In genomic region chrX:70901465-70901864, GRCh38 we compare ENCODE assay signal across 26 cellular contexts. TPM values are rescaled to one million over a fixed set of nuclear protein-coding genes. Genes with fewer than 3 reads are reported as not detected.
DNase-seq lines count a peak whose midpoint lies in the region; ATAC-seq, FAIRE-seq and TF ChIP-seq lines count a peak whose summit lies in the region.
"Had no signal": no experiment of that assay in that cellular context is flagged by ENCODE, and none has a peak within 500 bp of the region (broad histone marks: within the 10 kb centered on the region; RNA-seq: fewer than 3 reads in every experiment).

No MANE protein-coding gene starts in this region.

- no peak overlapping the region for H4K5ac ChIP-seq in H1 (ENCODE audit: insufficient read length, low read depth, low read length)

- no peak overlapping the region for H3K14ac ChIP-seq in H1 (ENCODE audit: insufficient read length)

- H3K4ac ChIP-seq in H1 (replicated peaks; ENCODE audit: insufficient read length, low read depth, low read length): no peak overlapping the region

- no peaks in the 10 kb centered on the region for H3K79me1 ChIP-seq in H1 (ENCODE audit: low read depth, low read length)

- H3K4me1 Mint-ChIP-seq in activated CD4-positive, alpha-beta T cell treated with anti-CD3 and anti-CD28 coated beads, Interleukin-2, amount 10 ng/mL, durations not matched to agents 24 days and 14 days: no peaks in the 10 kb centered on the region
- no peaks in the 10 kb centered on the region for H3K4me1 Mint-ChIP-seq in activated CD4-positive, alpha-beta T cell treated with anti-CD3 and anti-CD28 coated beads for 36 hours
- H3K4me1 Mint-ChIP-seq in GM23338 (no peaks in the 10 kb centered on the region), nephron progenitor cell (no peaks in the 10 kb centered on the region)
- H3K4me1 Mint-ChIP-seq: CD14-positive monocyte; CD4-positive, alpha-beta memory T cell; CD4-positive, CD25-positive, alpha-beta regulatory T cell; CD8-positive, alpha-beta memory T cell had no signal

- H3K27me3 Mint-ChIP-seq in activated CD4-positive, alpha-beta T cell treated with anti-CD3 and anti-CD28 coated beads, Interleukin-2, amount 10 ng/mL, durations not matched to agents 24 days and 14 days: no peaks in the 10 kb centered on the region
- no peaks in the 10 kb centered on the region for H3K27me3 Mint-ChIP-seq in activated CD4-positive, alpha-beta T cell treated with anti-CD3 and anti-CD28 coated beads for 36 hours
- no peaks in the 10 kb centered on the region for H3K27me3 Mint-ChIP-seq in GM23338 (ENCODE audit: insufficient read depth, low read depth, poor library complexity)
- H3K27me3 Mint-ChIP-seq in nephron progenitor cell (ENCODE audit: low read depth, poor library complexity): no peaks in the 10 kb centered on the region
- H3K27me3 Mint-ChIP-seq: CD4-positive, alpha-beta memory T cell had no signal

- peak; percentile 6 for DNase-seq in activated CD4-positive, alpha-beta T cell treated with anti-CD3 and anti-CD28 coated beads, Interleukin-2, amount 10 ng/mL, durations not matched to agents 24 days and 14 days
- DNase-seq in activated CD4-positive, alpha-beta T cell treated with anti-CD3 and anti-CD28 coated beads for 36 hours: no peak
- DNase-seq in A549 (ENCODE audit: low read depth in 1 of 2, low spot score in 1 of 2) (no peak), GM23338 (ENCODE audit: low spot score) (no peak), H1 (ENCODE audit: low read depth in 1 of 2, low spot score in 2 of 2) (no peak), nephron progenitor cell (no peak), GM19238 (ENCODE audit: insufficient read length, low spot score) (no peak)
- DNase-seq: ACHN; BE2C; C1 segment of cervical spinal cord; CD4-positive, alpha-beta memory T cell; CD4-positive, CD25-positive, alpha-beta regulatory T cell; CD8-positive, alpha-beta memory T cell; COR-L47; DMS79 treated with DMSO at 0.1 percent for 48 hours; GF-D8 had no signal

- H2BK120ac ChIP-seq in H1 (replicated peaks; ENCODE audit: low read depth, low read length): no peak overlapping the region

- H2AK5ac ChIP-seq in H1 (ENCODE audit: low read depth, low read length): no peak overlapping the region

- H3K9me3 Mint-ChIP-seq in activated CD4-positive, alpha-beta T cell treated with anti-CD3 and anti-CD28 coated beads, Interleukin-2, amount 10 ng/mL, durations not matched to agents 24 days and 14 days: no peaks in the 10 kb centered on the region
- no peaks in the 10 kb centered on the region for H3K9me3 Mint-ChIP-seq in activated CD4-positive, alpha-beta T cell treated with anti-CD3 and anti-CD28 coated beads for 36 hours (ENCODE audit: low read depth)
- H3K9me3 Mint-ChIP-seq in GM23338 (no peaks in the 10 kb centered on the region; the same call in 2 of the 3 replicates), nephron progenitor cell (peaks cover 29% of the 10 kb centered on the region)
- H3K9me3 Mint-ChIP-seq: CD4-positive, alpha-beta memory T cell; CD8-positive, alpha-beta memory T cell had no signal

- H4K8ac ChIP-seq in H1 (ENCODE audit: extremely low read depth, insufficient read depth, low read length): no peak overlapping the region

- TF ChIP-seq POLR2A in A549 (IDR thresholded peaks at IDR 0.05; ENCODE audit: low read length) (no peak), H1 (IDR thresholded peaks at IDR 0.05; ENCODE audit: control extremely low read depth in 1 of 2, low read depth in 2 of 2, low read length in 2 of 2) (no peak)

- CTCF ChIA-PET in activated CD4-positive, alpha-beta T cell treated with anti-CD3 and anti-CD28 coated beads for 36 hours (lab: Charles Lee): no interaction called here
- CTCF ChIA-PET in A549 (lab: Yijun Ruan, JAX): no interaction called here
- CTCF ChIA-PET in H1 (lab: Charles Lee; ENCODE audit: partially characterized antibody): no interaction called here

- ATAC-seq in activated CD4-positive, alpha-beta T cell treated with anti-CD3 and anti-CD28 coated beads for 36 hours: no peak
- ATAC-seq in A549 (no peak), GM23338 (peak; percentile 61), GM19463 (IDR thresholded peaks at IDR 0.05; ENCODE audit: unreplicated experiment) (no peak)

- no peak overlapping the region for H3K4me2 ChIP-seq in A549
- H3K4me2 ChIP-seq in GM23338: no peak overlapping the region
- no peak overlapping the region for H3K4me2 ChIP-seq in H1 (ENCODE audit: insufficient read depth in 1 of 2, low read depth in 2 of 2, low read length in 2 of 2)
- H3K4me2 ChIP-seq: BLaER1 had no signal

- no peak overlapping the region for H3K4me3 Mint-ChIP-seq in activated CD4-positive, alpha-beta T cell treated with anti-CD3 and anti-CD28 coated beads, Interleukin-2, amount 10 ng/mL, durations not matched to agents 24 days and 14 days
- no peak overlapping the region for H3K4me3 Mint-ChIP-seq in activated CD4-positive, alpha-beta T cell treated with anti-CD3 and anti-CD28 coated beads for 36 hours
- no peak overlapping the region for H3K4me3 Mint-ChIP-seq in GM23338
- H3K4me3 Mint-ChIP-seq in nephron progenitor cell: no peak overlapping the region
- H3K4me3 Mint-ChIP-seq: CD14-positive monocyte; CD4-positive, alpha-beta memory T cell; CD4-positive, CD25-positive, alpha-beta regulatory T cell; CD8-positive, alpha-beta memory T cell had no signal

- H3K18ac ChIP-seq in H1 (ENCODE audit: extremely low read depth, low read length): no peak overlapping the region

- no peak overlapping the region for H2BK20ac ChIP-seq in H1 (ENCODE audit: low read length)

- no peaks in the 10 kb centered on the region for H3F3A ChIP-seq in GM23338 (replicated peaks; ENCODE audit: low read depth)

- TF ChIP-seq RAD21 in A549 (conservative IDR thresholded peaks at IDR 0.05 in 1 of 2, IDR thresholded peaks at IDR 0.05 in 1 of 2) (no peak), H1 (IDR thresholded peaks at IDR 0.05 in 1 of 2, conservative IDR thresholded peaks at IDR 0.05 in 1 of 2; ENCODE audit: low read depth in 2 of 2, low read length in 2 of 2) (no peak)

- POLR2A ChIA-PET in activated CD4-positive, alpha-beta T cell treated with anti-CD3 and anti-CD28 coated beads for 36 hours (lab: Charles Lee): no interaction called here
- POLR2A ChIA-PET in A549 (lab: Yijun Ruan, JAX): no interaction called here
- POLR2A ChIA-PET in H1 (lab: Charles Lee; ENCODE audit: partially characterized antibody): interaction anchor here (1.4 kb wide), 1 partner anchor 30 kb away, joined by 3 read pairs; no protein-coding TSS in a partner anchor

- H3K36me3 Mint-ChIP-seq in activated CD4-positive, alpha-beta T cell treated with anti-CD3 and anti-CD28 coated beads, Interleukin-2, amount 10 ng/mL, durations not matched to agents 24 days and 14 days (ENCODE audit: low read depth): no peaks in the 10 kb centered on the region
- H3K36me3 Mint-ChIP-seq in activated CD4-positive, alpha-beta T cell treated with anti-CD3 and anti-CD28 coated beads for 36 hours (ENCODE audit: low read depth): no peaks in the 10 kb centered on the region
- no peaks in the 10 kb centered on the region for H3K36me3 Mint-ChIP-seq in GM23338 (ENCODE audit: low read depth)
- no peaks in the 10 kb centered on the region for H3K36me3 Mint-ChIP-seq in nephron progenitor cell (ENCODE audit: low read depth)
- H3K36me3 Mint-ChIP-seq: CD14-positive monocyte; CD4-positive, alpha-beta memory T cell; CD4-positive, CD25-positive, alpha-beta regulatory T cell; CD8-positive, alpha-beta memory T cell had no signal

- H2BK12ac ChIP-seq in H1 (ENCODE audit: low read depth, low read length): no peak overlapping the region

- no peak overlapping the region for H2BK15ac ChIP-seq in H1 (ENCODE audit: low read length)

- no peak overlapping the region for H2BK5ac ChIP-seq in H1 (ENCODE audit: low read depth, low read length)

- 57% methylated on average over 6 of the region's 7 CpGs for WGBS in A549 (ENCODE audit: missing lambda C conversion rate)
- WGBS in H1 (ENCODE audit: extremely low coverage in 1 of 2, insufficient coverage in 1 of 2, insufficient read length in 1 of 2, insufficient replicate concordance in 2 of 2, low coverage in 1 of 2, low lambda C conversion rate in 2 of 2, missing lambda C conversion rate in 1 of 2), 2 experiments: 67% methylated on average over 6 of the region's 7 CpGs; no CpG with 5 or more reads in 1 of the 2 experiments

- no peak overlapping the region for H3K4me3 ChIP-seq in A549
- no peak overlapping the region for H3K4me3 ChIP-seq in GM23338
- no peak overlapping the region for H3K4me3 ChIP-seq in H1 (ENCODE audit: extremely low read depth in 1 of 4, insufficient read depth in 2 of 4, low read depth in 3 of 4, low read length in 4 of 4)
- H3K4me3 ChIP-seq: BLaER1 had no signal

- no peaks in the 10 kb centered on the region for H3K27me3 ChIP-seq in GM23338 (ENCODE audit: insufficient read depth)
- no peaks in the 10 kb centered on the region for H3K27me3 ChIP-seq in H1 (replicated peaks in 1 of 4; ENCODE audit: control insufficient read depth in 3 of 4, extremely low read depth in 1 of 4, insufficient read depth in 3 of 4, low read length in 3 of 4)
- H3K27me3 ChIP-seq: BE2C, BLaER1 had no signal

- intact Hi-C loops in activated CD4-positive, alpha-beta T cell treated with anti-CD3 and anti-CD28 coated beads, Interleukin-2, amount 10 ng/mL, durations not matched to agents 24 days and 14 days (cut with micrococcal nuclease): no loop called here
- intact Hi-C loops in activated CD4-positive, alpha-beta T cell treated with anti-CD3 and anti-CD28 coated beads for 36 hours (cut with DNase I, micrococcal nuclease): no loop called here

- FAIRE-seq in A549 (lab: Jason Lieb, UNC) (peak; percentile 84), H1 (lab: Jason Lieb, UNC) (peak; percentile 68)
- FAIRE-seq: D721Med, G401.6, GM12891 had no signal

- TF ChIP-seq EP300 in A549 (IDR thresholded peaks at IDR 0.05) (no peak), H1 (IDR thresholded peaks at IDR 0.05; ENCODE audit: borderline replicate concordance in 1 of 2, low read depth in 2 of 2, low read length in 2 of 2) (no peak)

- no peak overlapping the region for H3K27ac ChIP-seq in A549
- no peak overlapping the region for H3K27ac ChIP-seq in GM23338 (ENCODE audit: low read depth)
- no peak overlapping the region for H3K27ac ChIP-seq in H1 (ENCODE audit: low read depth, low read length)
- H3K27ac ChIP-seq: 22Rv1, BLaER1 had no signal

- TF ChIP-seq CTCF in A549 (IDR thresholded peaks at IDR 0.05) (no peak), GM23338 (conservative IDR thresholded peaks at IDR 0.05; ENCODE audit: low read depth in 2 of 2) (no peak), H1 (IDR thresholded peaks at IDR 0.05; ENCODE audit: control extremely low read depth in 1 of 3, insufficient read depth in 1 of 3, low read depth in 1 of 3, low read length in 3 of 3) (no peak), nephron progenitor cell (IDR thresholded peaks at IDR 0.05) (no peak)

- no peak overlapping the region for H4K91ac ChIP-seq in H1 (replicated peaks; ENCODE audit: insufficient read length, low read length)

- H3K4me1 ChIP-seq in A549: no peaks in the 10 kb centered on the region
- no peaks in the 10 kb centered on the region for H3K4me1 ChIP-seq in GM23338 (ENCODE audit: insufficient read depth)
- no peaks in the 10 kb centered on the region for H3K4me1 ChIP-seq in H1 (replicated peaks in 1 of 4; ENCODE audit: control insufficient read depth in 3 of 4, insufficient read depth in 4 of 4, low read length in 3 of 4)
- H3K4me1 ChIP-seq: BE2C, BLaER1 had no signal

- H2AFZ ChIP-seq in GM23338 (no peak overlapping the region), H1 (ENCODE audit: low read length) (no peak overlapping the region)

- H3K56ac ChIP-seq in H1 (replicated peaks; ENCODE audit: insufficient read length, low read depth, low read length): no peak overlapping the region

- H3K23ac ChIP-seq in H1 (ENCODE audit: insufficient read length): no peak overlapping the region

- H3K9me2 ChIP-seq in GM23338 (ENCODE audit: insufficient read depth): no peaks in the 10 kb centered on the region

- H3K79me2 ChIP-seq in GM23338 (replicated peaks; ENCODE audit: insufficient read depth) (no peaks in the 10 kb centered on the region), H1 (ENCODE audit: control insufficient read depth in 1 of 2, insufficient read depth in 2 of 2, low read length in 2 of 2) (no peaks in the 10 kb centered on the region)

- H3K27ac Mint-ChIP-seq in activated CD4-positive, alpha-beta T cell treated with anti-CD3 and anti-CD28 coated beads, Interleukin-2, amount 10 ng/mL, durations not matched to agents 24 days and 14 days: no peak overlapping the region
- H3K27ac Mint-ChIP-seq in activated CD4-positive, alpha-beta T cell treated with anti-CD3 and anti-CD28 coated beads for 36 hours: no peak overlapping the region
- H3K27ac Mint-ChIP-seq in GM23338 (no peak overlapping the region), nephron progenitor cell (no peak overlapping the region)
- H3K27ac Mint-ChIP-seq: CD14-positive monocyte; CD4-positive, alpha-beta memory T cell; CD4-positive, CD25-positive, alpha-beta regulatory T cell; CD8-positive, alpha-beta memory T cell had no signal

- H4K20me1 ChIP-seq in GM23338 (replicated peaks; ENCODE audit: insufficient read depth) (no peaks in the 10 kb centered on the region), H1 (replicated peaks in 1 of 2; ENCODE audit: control insufficient read depth in 1 of 2, insufficient read depth in 2 of 2, low read length in 2 of 2) (no peaks in the 10 kb centered on the region)
- H4K20me1 ChIP-seq: BLaER1 had no signal

- no peaks in the 10 kb centered on the region for H3K9me3 ChIP-seq in A549
- H3K9me3 ChIP-seq in H1 (ENCODE audit: insufficient read depth in 2 of 2, low read depth in 1 of 2, low read length in 1 of 2): no peaks in the 10 kb centered on the region
- H3K9me3 ChIP-seq: BE2C, BLaER1 had no signal

- H3K9ac ChIP-seq in H1 (replicated peaks in 1 of 4; ENCODE audit: extremely low read depth in 1 of 4, low read depth in 3 of 4, low read length in 3 of 4): no peak overlapping the region
- H3K9ac ChIP-seq: BLaER1 had no signal

- H3K36me3 ChIP-seq in GM23338 (ENCODE audit: insufficient read depth): no peaks in the 10 kb centered on the region
- no peaks in the 10 kb centered on the region for H3K36me3 ChIP-seq in H1 (ENCODE audit: control insufficient read depth in 2 of 4, insufficient read depth in 4 of 4, low read length in 3 of 4)
- H3K36me3 ChIP-seq: BE2C, BLaER1 had no signal

- H3K23me2 ChIP-seq in H1 (ENCODE audit: low read depth, low read length): no peaks in the 10 kb centered on the region

RNA-seq across cellular contexts. Expression of gene TEX11, which starts 7.0 kb away (rescaled TPM):
- not detected in 2 replicates for total RNA-seq in activated CD4-positive, alpha-beta T cell treated with anti-CD3 and anti-CD28 coated beads, Interleukin-2, amount 10 ng/mL, durations not matched to agents 24 days and 14 days
- total RNA-seq in activated CD4-positive, alpha-beta T cell treated with anti-CD3 and anti-CD28 coated beads for 36 hours: not detected
- polyA plus RNA-seq in A549 (2011; rRNA removed): not detected in 2 replicates
- not detected in 2 replicates for polyA plus RNA-seq in A549 (2012; cell fraction: cytosol; rRNA removed)
- not detected in 2 replicates for polyA plus RNA-seq in A549 (2012; cell fraction: nucleus; rRNA removed)
- polyA plus RNA-seq in A549 (2017; fragmentation: RNase III; extraction: RNeasy Plus Mini Kit Qiagen cat#74134 plus additional on column Dnase treatment): not detected in 3 replicates
- not detected in 2 replicates for polyA minus RNA-seq in A549 (2011; rRNA and poly(A)+ RNA removed)
- total RNA-seq in GM23338 (2014; rRNA removed; shearing (Covaris generic)): 0.85 and 1.0 TPM in 2 replicates
- polyA plus RNA-seq in GM23338 (2016; fragmentation: Nextera tagmentation; extraction: Ambion mirVana): 0.28 and 0.60 TPM in 2 replicates
- 0.61 and 0.74 TPM in 2 replicates for total RNA-seq in H1 (2021; fragmentation: NEBNext Ultra II Directional; extraction: Animal tissue kit (Norgen Biotek cat#: 25700))
- 0.05 and 0.11 TPM in 2 replicates for polyA plus RNA-seq in H1 (2011; rRNA removed)
- polyA plus RNA-seq in H1 (2011; cell fraction: cytosol; rRNA removed): 0.28 TPM
- polyA plus RNA-seq in H1 (2011; cell fraction: nucleus; rRNA removed): 0.13 TPM
- 0.14 to 0.49 TPM (median 0.32 TPM) in 4 replicates for polyA plus RNA-seq in H1 (2012, experiment 1 of 2)
- not detected for polyA plus RNA-seq in H1 (2012, experiment 2 of 2)
- polyA plus RNA-seq in H1 (2013, experiment 1 of 2): 0.57 TPM
- 0.44 TPM for polyA plus RNA-seq in H1 (2013, experiment 2 of 2)
- 0.09 and 0.12 TPM in 2 replicates for polyA minus RNA-seq in H1 (2011; rRNA and poly(A)+ RNA removed)
- not detected for polyA minus RNA-seq in H1 (2011; cell fraction: cytosol; rRNA and poly(A)+ RNA removed)
- polyA minus RNA-seq in H1 (2011; cell fraction: nucleus; rRNA and poly(A)+ RNA removed): 0.30 TPM
- total RNA-seq: A172; A673; CD4-positive, alpha-beta memory T cell; CD4-positive, CD25-positive, alpha-beta regulatory T cell; CD8-positive, alpha-beta memory T cell had no signal
- polyA plus RNA-seq: AG04450; CD14-positive monocyte; CD4-positive, alpha-beta memory T cell; CD4-positive, CD25-positive, alpha-beta regulatory T cell; CD8-positive, alpha-beta memory T cell had no signal

RNA-seq across cellular contexts. Expression of gene SLC7A3, which starts 29.4 kb away (rescaled TPM):
- total RNA-seq in activated CD4-positive, alpha-beta T cell treated with anti-CD3 and anti-CD28 coated beads, Interleukin-2, amount 10 ng/mL, durations not matched to agents 24 days and 14 days: not detected in 2 replicates
- total RNA-seq in activated CD4-positive, alpha-beta T cell treated with anti-CD3 and anti-CD28 coated beads for 36 hours: under 1 TPM; 0.11 to 0.16 TPM
- polyA plus RNA-seq in A549 (2011; rRNA removed) (0.05 and 0.08 TPM in 2 replicates), A549 (2017; fragmentation: RNase III; extraction: RNeasy Plus Mini Kit Qiagen cat#74134 plus additional on column Dnase treatment) (not detected in 3 replicates), GM23338 (2016; fragmentation: Nextera tagmentation; extraction: Ambion mirVana) (153 and 157 TPM in 2 replicates), H1 (2011; rRNA removed) (306 and 471 TPM in 2 replicates)
- not detected in 2 replicates for polyA plus RNA-seq in A549 (2012; cell fraction: cytosol; rRNA removed)
- polyA plus RNA-seq in A549 (2012; cell fraction: nucleus; rRNA removed): 0.02 TPM in 1 of 2 replicates, not detected in the other
- 0.19 and 0.21 TPM in 2 replicates for polyA minus RNA-seq in A549 (2011; rRNA and poly(A)+ RNA removed)
- 301 and 325 TPM in 2 replicates for total RNA-seq in GM23338 (2014; rRNA removed; shearing (Covaris generic))
- total RNA-seq in H1 (2021; fragmentation: NEBNext Ultra II Directional; extraction: Animal tissue kit (Norgen Biotek cat#: 25700)): 218 and 222 TPM in 2 replicates
- 246 TPM for polyA plus RNA-seq in H1 (2011; cell fraction: cytosol; rRNA removed)
- 790 TPM for polyA plus RNA-seq in H1 (2011; cell fraction: nucleus; rRNA removed)
- polyA plus RNA-seq in H1 (2012, experiment 1 of 2): 185 to 232 TPM (median 195 TPM) in 4 replicates
- polyA plus RNA-seq in H1 (2012, experiment 2 of 2): 228 TPM
- 241 TPM for polyA plus RNA-seq in H1 (2013, experiment 1 of 2)
- polyA plus RNA-seq in H1 (2013, experiment 2 of 2): 203 TPM
- 446 and 484 TPM in 2 replicates for polyA minus RNA-seq in H1 (2011; rRNA and poly(A)+ RNA removed)
- 137 TPM for polyA minus RNA-seq in H1 (2011; cell fraction: cytosol; rRNA and poly(A)+ RNA removed)
- polyA minus RNA-seq in H1 (2011; cell fraction: nucleus; rRNA and poly(A)+ RNA removed): 168 TPM
- total RNA-seq: A172; CD4-positive, alpha-beta memory T cell; CD4-positive, CD25-positive, alpha-beta regulatory T cell had no signal
- polyA plus RNA-seq: AG04450; CD14-positive monocyte; CD4-positive, alpha-beta memory T cell; CD4-positive, CD25-positive, alpha-beta regulatory T cell had no signal

Comparison
In these comparisons a context has a peak if more than half of its experiments do, and no peak if none do; other contexts are left out.
1. RNA of gene SLC7A3, which starts 29.4 kb away (total RNA-seq): 301 to 325 TPM in GM23338 and 218 to 222 TPM in H1; 0.11 to 0.16 TPM in activated CD4-positive, alpha-beta T cell treated with anti-CD3 and anti-CD28 coated beads for 36 hours and not detected in activated CD4-positive, alpha-beta T cell treated with anti-CD3 and anti-CD28 coated beads, Interleukin-2, amount 10 ng/mL, durations not matched to agents 24 days and 14 days; every median in the first group is over 100 times any median in the second.